ENCODE assay signal across 19 cellular contexts in the genomic region with DNA sequence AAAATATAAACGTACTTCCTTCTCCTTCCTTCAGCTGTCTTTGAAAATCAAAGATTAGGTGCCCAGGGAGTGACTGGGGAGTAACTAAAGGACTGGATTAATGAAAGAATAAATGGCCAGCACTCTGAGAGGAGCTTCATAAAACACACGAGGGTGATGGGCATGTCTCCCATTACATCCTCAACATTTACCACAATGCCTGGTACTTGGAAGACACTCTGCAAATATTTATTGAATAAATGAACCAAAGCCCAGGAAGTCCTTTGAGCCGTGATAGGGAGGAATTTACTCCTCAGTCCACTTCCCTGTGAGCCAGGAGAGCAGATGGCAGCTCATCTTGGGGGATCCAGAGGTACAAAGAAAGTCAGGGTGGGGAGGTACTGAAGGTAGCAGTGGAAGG.
"Had no signal": no experiment of that assay in that cellular context is flagged by ENCODE, and none has a peak within 500 bp of the region (broad histone marks: within the 10 kb centered on the region; RNA-seq: fewer than 3 reads in every experiment).

No MANE protein-coding gene starts in this region.

- H3K4me3 Mint-ChIP-seq: activated CD4-positive, alpha-beta T cell treated with anti-CD3 and anti-CD28 coated beads, Interleukin-2, amount 10 ng/mL, durations not matched to agents 7 days and 5 days; mesothelial cell of epicardium; nephron; stimulated activated effector memory CD8-positive, alpha-beta T cell treated with anti-CD3 and anti-CD28 coated beads, Interleukin-12 subunit alpha, Interleukin-12 subunit beta, amount 100 ng/mL, for 72 hours had no signal

- H3K27ac Mint-ChIP-seq: activated CD4-positive, alpha-beta T cell treated with anti-CD3 and anti-CD28 coated beads, Interleukin-2, amount 10 ng/mL, durations not matched to agents 7 days and 5 days; mesothelial cell of epicardium; nephron; stimulated activated effector memory CD8-positive, alpha-beta T cell treated with anti-CD3 and anti-CD28 coated beads, Interleukin-12 subunit alpha, Interleukin-12 subunit beta, amount 100 ng/mL, for 72 hours had no signal

- H3K4me1 Mint-ChIP-seq: activated CD4-positive, alpha-beta T cell treated with anti-CD3 and anti-CD28 coated beads, Interleukin-2, amount 10 ng/mL, durations not matched to agents 7 days and 5 days; mesothelial cell of epicardium; nephron; stimulated activated effector memory CD8-positive, alpha-beta T cell treated with anti-CD3 and anti-CD28 coated beads, Interleukin-12 subunit alpha, Interleukin-12 subunit beta, amount 100 ng/mL, for 72 hours had no signal

- DNase-seq: activated CD4-positive, alpha-beta T cell treated with anti-CD3 and anti-CD28 coated beads, Interleukin-2, amount 10 ng/mL, durations not matched to agents 7 days and 5 days; activated CD8-positive, alpha-beta memory T cell treated with anti-CD3 and anti-CD28 coated beads for 24 hours; activated CD8-positive, alpha-beta memory T cell treated with anti-CD3 and anti-CD28 coated beads, Interleukin-2, amount 50 U/mL, for 48 hours; activated effector memory CD4-positive, alpha-beta T cell treated with anti-CD3 and anti-CD28 coated beads, Interleukin-2, amount 50 U/mL, for 16 hours; activated naive CD4-positive, alpha-beta T cell treated with anti-CD3 and anti-CD28 coated beads, Interleukin-2, amount 50 U/mL, for 16 hours; activated T-cell treated with anti-CD3 and anti-CD28 coated beads, Interleukin-2, amount 50 U/mL, for 48 hours; erythroblast; left lung; sigmoid colon; stimulated activated CD4-positive, alpha-beta T cell treated with anti-CD3 and anti-CD28 coated beads, Interleukin-4, amount 100 ng/mL, for 24 hours; stomach; trophoblast cell had no signal

- H3K4me3 ChIP-seq: ascending aorta, coronary artery, left lung, sigmoid colon, stomach, vagina had no signal

- H3K4me1 ChIP-seq: ascending aorta, left lung, parathyroid adenoma, sigmoid colon, stomach, vagina had no signal

- H3K9me3 ChIP-seq: ascending aorta, left lung, sigmoid colon, stomach, vagina had no signal

- H3K36me3 Mint-ChIP-seq: mesothelial cell of epicardium; stimulated activated effector memory CD8-positive, alpha-beta T cell treated with anti-CD3 and anti-CD28 coated beads, Interleukin-12 subunit alpha, Interleukin-12 subunit beta, amount 100 ng/mL, for 72 hours had no signal

- H3K36me3 ChIP-seq: ascending aorta, left lung, sigmoid colon, stomach, vagina had no signal

- H3K27ac ChIP-seq: ascending aorta, coronary artery, left lung, parathyroid adenoma, sigmoid colon, stomach, vagina had no signal

- H3K27me3 ChIP-seq: ascending aorta, left lung, sigmoid colon, vagina had no signal

- H3K9me3 Mint-ChIP-seq: activated CD4-positive, alpha-beta T cell treated with anti-CD3 and anti-CD28 coated beads, Interleukin-2, amount 10 ng/mL, durations not matched to agents 7 days and 5 days; mesothelial cell of epicardium; nephron; stimulated activated effector memory CD8-positive, alpha-beta T cell treated with anti-CD3 and anti-CD28 coated beads, Interleukin-12 subunit alpha, Interleukin-12 subunit beta, amount 100 ng/mL, for 72 hours had no signal

- ATAC-seq: left lung; stimulated activated effector memory CD8-positive, alpha-beta T cell treated with anti-CD3 and anti-CD28 coated beads, Interleukin-12 subunit alpha, Interleukin-12 subunit beta, amount 100 ng/mL, for 72 hours had no signal
